ENCODE assay signal across 9 cellular contexts in the genomic region with DNA sequence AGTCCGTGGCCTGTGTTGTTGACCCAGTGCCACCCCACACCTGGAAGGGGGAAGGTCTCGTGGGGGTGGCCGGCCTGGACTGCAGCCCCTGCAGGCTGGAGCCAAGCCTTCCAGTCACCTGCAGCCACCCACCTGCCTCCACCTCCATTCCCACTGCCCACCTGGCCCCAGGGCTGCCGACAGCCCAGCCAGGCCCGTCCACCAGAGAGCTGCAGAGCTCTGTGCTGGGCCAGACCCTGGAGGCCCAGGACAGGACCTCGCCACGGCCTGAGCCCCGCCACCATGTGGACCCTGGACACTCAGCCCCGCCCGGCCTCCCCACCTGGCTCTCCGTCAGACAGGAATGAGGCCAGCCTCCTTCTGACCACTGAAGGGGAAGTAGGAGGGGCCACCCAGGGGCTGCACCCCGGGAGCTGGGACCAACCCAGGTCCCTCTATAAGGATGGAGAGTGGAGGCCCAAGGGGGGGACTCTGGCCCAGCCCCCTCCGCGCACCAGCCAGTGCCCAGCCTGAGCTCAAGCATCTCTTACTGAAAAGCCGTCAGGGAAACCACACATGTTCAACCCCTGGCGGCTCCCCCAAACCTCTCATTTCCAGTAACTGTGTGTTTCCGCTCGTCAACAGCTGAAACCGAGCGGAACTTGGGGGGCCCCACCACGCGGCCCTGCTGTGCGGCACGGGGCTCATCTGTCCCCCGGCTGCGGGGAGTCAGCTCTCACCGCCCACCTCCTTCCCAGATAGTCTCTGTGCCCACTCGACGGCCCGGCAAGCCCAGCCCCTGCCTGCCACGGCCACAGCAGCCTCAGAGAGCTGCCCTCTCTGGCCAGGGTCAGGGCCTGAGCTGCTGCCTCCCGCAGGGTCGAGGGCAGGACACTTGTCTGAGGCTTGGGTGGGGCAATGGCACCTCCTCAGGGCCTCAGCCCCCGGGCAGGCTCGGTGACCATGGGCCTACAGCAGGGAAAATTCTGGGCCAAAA. TPM values are rescaled to one million over a fixed set of nuclear protein-coding genes. Genes with fewer than 3 reads are reported as not detected.
DNase-seq lines count a peak whose midpoint lies in the region; ATAC-seq and TF ChIP-seq lines count a peak whose summit lies in the region.
"Had no signal": no experiment of that assay in that cellular context is flagged by ENCODE, and none has a peak within 500 bp of the region (broad histone marks: within the 10 kb centered on the region; RNA-seq: fewer than 3 reads in every experiment).

No MANE protein-coding gene starts in this region.

- H3K4me3 Mint-ChIP-seq in activated T-cell treated with anti-CD3 and anti-CD28 coated beads, Interleukin-2, amount 50 U/mL, for 4 hours = peak overlapping the region; percentile 72
- H3K4me3 Mint-ChIP-seq in H9 = no peak overlapping the region

- H4K8ac ChIP-seq in H9 (replicated peaks; ENCODE audit: insufficient read length, low read depth, low read length) = no peak overlapping the region

- no peak overlapping the region for H3K14ac ChIP-seq in H9 (ENCODE audit: insufficient read depth, low read length)

- no peak overlapping the region for H2BK5ac ChIP-seq in H9 (ENCODE audit: insufficient read length, low read length)

- H2BK120ac ChIP-seq in H9 (ENCODE audit: low read depth, low read length, poor library complexity, severe bottlenecking) = no peak overlapping the region

- peaks cover 46% of the 10 kb centered on the region for H3K4me1 Mint-ChIP-seq in activated T-cell treated with anti-CD3 and anti-CD28 coated beads, Interleukin-2, amount 50 U/mL, for 4 hours (ENCODE audit: low read depth)
- H3K4me1 Mint-ChIP-seq in H9 = peaks cover 3 to 25% of the 10 kb centered on the region in 2 experiments

- intact Hi-C loops in right lobe of liver (cut with DNase I) = no loop called here

- H4K91ac ChIP-seq in H9 (ENCODE audit: insufficient read length, low read depth, low read length) = no peak overlapping the region

- peaks cover 6% of the 10 kb centered on the region for H3K36me3 Mint-ChIP-seq in activated T-cell treated with anti-CD3 and anti-CD28 coated beads, Interleukin-2, amount 50 U/mL, for 4 hours (ENCODE audit: insufficient read depth)
- H3K36me3 Mint-ChIP-seq in H9 (ENCODE audit: insufficient read depth in 1 of 3, low read depth in 3 of 3) = peaks cover 7 to 16% (median 10%) of the 10 kb centered on the region in 3 experiments; a peak in 6 of 7 replicates

- 32% methylated on average over 10 of the region's 35 CpGs for WGBS in right lobe of liver (ENCODE audit: insufficient coverage, low coverage, low lambda C conversion rate, missing lambda C conversion rate)
- WGBS in H9 (ENCODE audit: extremely low coverage, insufficient read length, low lambda C conversion rate) = no CpG with 5 or more reads among the region's 35 CpGs

- H2BK20ac ChIP-seq in H9 (ENCODE audit: low read depth, low read length, poor library complexity, severe bottlenecking) = no peak overlapping the region

- peaks cover 7% of the 10 kb centered on the region for H3K79me1 ChIP-seq in H9 (ENCODE audit: insufficient read depth, low read depth, low read length, poor library complexity, severe bottlenecking)

- peaks cover 2% of the 10 kb centered on the region for H4K20me1 ChIP-seq in H9 (ENCODE audit: control insufficient read depth, insufficient read depth, insufficient read length)

- H2AFZ ChIP-seq in H9 (ENCODE audit: low read length) = no peak overlapping the region

- H3K4me3 ChIP-seq in right lobe of liver = no peak overlapping the region

- H3K4ac ChIP-seq in H9 (ENCODE audit: low read depth, low read length) = no peak overlapping the region

- peak overlapping the region in 2 of 3 donors; percentile 24 to 28 for H3K27ac ChIP-seq in right lobe of liver
- H3K27ac ChIP-seq in H9 (ENCODE audit: insufficient read length, low read depth, low read length) = no peak overlapping the region

- TF ChIP-seq CTCF in right lobe of liver (IDR thresholded peaks at IDR 0.05) (no peak), H9 (conservative IDR thresholded peaks at IDR 0.05) (no peak)

- H3K18ac ChIP-seq in H9 (ENCODE audit: insufficient read length, low read depth, low read length) = no peak overlapping the region

- peaks cover 0 to 4% (median 0%) of the 10 kb centered on the region in 4 donors for H3K36me3 ChIP-seq in right lobe of liver

- H3K27ac Mint-ChIP-seq in H9 = 0 out of 7 replicates have a peak overlapping the region, but pooled peaks of 1 of the 3 experiments have one; percentile 36

- H2AK5ac ChIP-seq in H9 (ENCODE audit: insufficient read length, low read length) = no peak overlapping the region

- peak; percentile 63 to 67 for DNase-seq in Kasumi-1 (lab: John Stamatoyannopoulos, UW)
- peak; percentile 63 for DNase-seq in activated T-cell treated with anti-CD3 and anti-CD28 coated beads, Interleukin-2, amount 50 U/mL, for 4 hours
- no peak for DNase-seq in right lobe of liver
- peak; percentile 38 to 83 (median 63) for DNase-seq in stimulated activated naive CD4-positive, alpha-beta T cell (lab: John Stamatoyannopoulos, UW)
- DNase-seq in H9 = no peak
- no peak for DNase-seq in putamen (ENCODE audit: low spot score)
- DNase-seq: NCI-H2081 treated with DMSO at 0.1 percent for 48 hours had no signal

- H3K4me1 ChIP-seq in right lobe of liver = peaks cover 0 to 12% (median 4%) of the 10 kb centered on the region in 4 donors
- H3K4me1 ChIP-seq in H9 (ENCODE audit: insufficient read depth, low read length) = no peaks in the 10 kb centered on the region

- no peak overlapping the region for H2BK12ac ChIP-seq in H9 (ENCODE audit: insufficient read length, low read depth, low read length)

- H3K79me2 ChIP-seq in H9 (ENCODE audit: insufficient read depth, low read length) = peaks cover 2% of the 10 kb centered on the region; the same call in 1 of the 2 replicates

- H3K27me3 Mint-ChIP-seq in activated T-cell treated with anti-CD3 and anti-CD28 coated beads, Interleukin-2, amount 50 U/mL, for 4 hours (ENCODE audit: low read depth) = no peaks in the 10 kb centered on the region
- no peaks in the 10 kb centered on the region for H3K27me3 Mint-ChIP-seq in H9 (ENCODE audit: low read depth)

- H3K27me3 ChIP-seq in right lobe of liver (no peaks in the 10 kb centered on the region), H9 (ENCODE audit: insufficient read depth, low read length) (no peaks in the 10 kb centered on the region)

- no peak overlapping the region for H2BK15ac ChIP-seq in H9 (ENCODE audit: low read depth, low read length)

- ATAC-seq in activated T-cell treated with anti-CD3 and anti-CD28 coated beads, Interleukin-2, amount 50 U/mL, for 4 hours = peak; percentile 56 to 66
- ATAC-seq in right lobe of liver (peak in 3 of 4 donors; percentile 5 to 6 (median 6)), HG03025 (IDR thresholded peaks at IDR 0.05; ENCODE audit: low FRiP score, unreplicated experiment) (no peak), HG03520 (IDR thresholded peaks at IDR 0.05; ENCODE audit: unreplicated experiment) (no peak)

- no peak overlapping the region for H3K23ac ChIP-seq in H9 (ENCODE audit: insufficient read length, low read depth, low read length)

- H3K56ac ChIP-seq in H9 (ENCODE audit: insufficient read length, low read depth, low read length) = no peak overlapping the region

- H4K5ac ChIP-seq in H9 (ENCODE audit: insufficient read length, low read depth, low read length) = no peak overlapping the region

- H3K9me3 Mint-ChIP-seq in activated T-cell treated with anti-CD3 and anti-CD28 coated beads, Interleukin-2, amount 50 U/mL, for 4 hours = no peaks in the 10 kb centered on the region
- peaks cover 3 to 4% of the 10 kb centered on the region in 2 experiments; a peak in 3 of 5 replicates for H3K9me3 Mint-ChIP-seq in H9

- no peaks in the 10 kb centered on the region for H3K23me2 ChIP-seq in H9 (ENCODE audit: insufficient read length, low read depth, low read length, poor library complexity, severe bottlenecking)

- H3T11ph ChIP-seq in H9 (ENCODE audit: low read length) = no peak overlapping the region

- H3K9me3 ChIP-seq in right lobe of liver = no peaks in the 10 kb centered on the region
- no peaks in the 10 kb centered on the region for H3K9me3 ChIP-seq in H9 (ENCODE audit: control insufficient read depth, low read depth, low read length)

- no peak overlapping the region for H3K4me2 ChIP-seq in H9 (ENCODE audit: insufficient read depth, insufficient read length, low read length)

- no peak overlapping the region for H3K9ac ChIP-seq in H9 (ENCODE audit: extremely low read depth, insufficient read length, low read length)

- TF ChIP-seq POLR2A in right lobe of liver (IDR thresholded peaks at IDR 0.05) = no peak

RNA-seq across cellular contexts. Expression of a gene that starts 12.8 kb away (rescaled TPM):
- 100 to 1,000 TPM; 124 to 128 (median 125) TPM for total RNA-seq in activated T-cell treated with anti-CD3 and anti-CD28 coated beads, Interleukin-2, amount 50 U/mL, for 4 hours
- total RNA-seq in right lobe of liver (10 to 100 TPM; 17.4 to 26.2 (median 19.3) TPM), H9 (2021) (63.7 and 71.6 TPM in 2 replicates)

RNA-seq across cellular contexts. Expression of a gene that starts 50.2 kb away (rescaled TPM):
- total RNA-seq in activated T-cell treated with anti-CD3 and anti-CD28 coated beads, Interleukin-2, amount 50 U/mL, for 4 hours = 10 to 100 TPM; 76.6 to 84.0 (median 78.9) TPM
- total RNA-seq in right lobe of liver = 100 to 1,000 TPM in 2 of 6 experiments, 10 to 100 TPM in 4; 46.9 to 108 (median 72.0) TPM
- 52.1 and 56.4 TPM in 2 replicates for total RNA-seq in H9 (2021)

Comparison
In these comparisons a context has a peak if more than half of its experiments do, and no peak if none do; other contexts are left out.
1. DNase-seq: peak in Kasumi-1 (2 of 2), activated T-cell treated with anti-CD3 and anti-CD28 coated beads, Interleukin-2, amount 50 U/mL, for 4 hours (single experiment) and stimulated activated naive CD4-positive, alpha-beta T cell (6 of 6); none in right lobe of liver (0 of 3), H9 (single experiment) and putamen (single experiment).
2. ATAC-seq: peak in activated T-cell treated with anti-CD3 and anti-CD28 coated beads, Interleukin-2, amount 50 U/mL, for 4 hours (2 of 2) and right lobe of liver (3 of 4); none in HG03025 (single experiment) and HG03520 (single experiment).